ENCODE assay signal across 1 cellular context in the genomic region with DNA sequence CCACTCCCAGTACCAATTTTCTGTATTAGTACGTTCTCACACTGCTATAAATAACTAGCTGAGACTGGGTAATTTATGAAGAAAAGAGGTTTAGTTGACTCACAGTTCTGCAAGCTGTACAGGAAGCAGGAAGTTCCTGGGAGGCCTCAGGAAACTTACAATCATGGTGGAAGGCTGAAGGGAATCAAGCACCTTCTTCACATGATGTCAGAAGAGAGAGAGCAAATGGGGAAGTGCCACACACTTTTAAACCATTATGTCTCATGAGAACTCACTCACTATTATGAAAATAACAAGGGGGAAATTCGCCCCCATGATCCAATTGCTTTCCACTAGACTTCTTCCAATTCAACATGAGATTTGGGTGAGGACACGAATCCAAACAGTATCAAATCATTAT.
TF ChIP-seq lines count a peak whose summit lies in the region.

No MANE protein-coding gene starts in this region.

TF ChIP-seq in SK-N-SH, 30 proteins besides CTCF, POLR2A, EP300 and RAD21 (continued from another document):
- TF ChIP-seq YY1 (IDR thresholded peaks at IDR 0.05; ENCODE audit: low read depth), result no peak
- TF ChIP-seq, protein P1, sequence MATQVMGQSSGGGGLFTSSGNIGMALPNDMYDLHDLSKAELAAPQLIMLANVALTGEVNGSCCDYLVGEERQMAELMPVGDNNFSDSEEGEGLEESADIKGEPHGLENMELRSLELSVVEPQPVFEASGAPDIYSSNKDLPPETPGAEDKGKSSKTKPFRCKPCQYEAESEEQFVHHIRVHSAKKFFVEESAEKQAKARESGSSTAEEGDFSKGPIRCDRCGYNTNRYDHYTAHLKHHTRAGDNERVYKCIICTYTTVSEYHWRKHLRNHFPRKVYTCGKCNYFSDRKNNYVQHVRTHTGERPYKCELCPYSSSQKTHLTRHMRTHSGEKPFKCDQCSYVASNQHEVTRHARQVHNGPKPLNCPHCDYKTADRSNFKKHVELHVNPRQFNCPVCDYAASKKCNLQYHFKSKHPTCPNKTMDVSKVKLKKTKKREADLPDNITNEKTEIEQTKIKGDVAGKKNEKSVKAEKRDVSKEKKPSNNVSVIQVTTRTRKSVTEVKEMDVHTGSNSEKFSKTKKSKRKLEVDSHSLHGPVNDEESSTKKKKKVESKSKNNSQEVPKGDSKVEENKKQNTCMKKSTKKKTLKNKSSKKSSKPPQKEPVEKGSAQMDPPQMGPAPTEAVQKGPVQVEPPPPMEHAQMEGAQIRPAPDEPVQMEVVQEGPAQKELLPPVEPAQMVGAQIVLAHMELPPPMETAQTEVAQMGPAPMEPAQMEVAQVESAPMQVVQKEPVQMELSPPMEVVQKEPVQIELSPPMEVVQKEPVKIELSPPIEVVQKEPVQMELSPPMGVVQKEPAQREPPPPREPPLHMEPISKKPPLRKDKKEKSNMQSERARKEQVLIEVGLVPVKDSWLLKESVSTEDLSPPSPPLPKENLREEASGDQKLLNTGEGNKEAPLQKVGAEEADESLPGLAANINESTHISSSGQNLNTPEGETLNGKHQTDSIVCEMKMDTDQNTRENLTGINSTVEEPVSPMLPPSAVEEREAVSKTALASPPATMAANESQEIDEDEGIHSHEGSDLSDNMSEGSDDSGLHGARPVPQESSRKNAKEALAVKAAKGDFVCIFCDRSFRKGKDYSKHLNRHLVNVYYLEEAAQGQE (IDR thresholded peaks at IDR 0.05; ENCODE audit: low read depth, low read length), result no peak
- TF ChIP-seq MXI1 (IDR thresholded peaks at IDR 0.05; ENCODE audit: low read depth, low read length), result no peak
- TF ChIP-seq FOXJ3 (CRISPR knock-in tag; IDR thresholded peaks at IDR 0.05), result no peak
- TF ChIP-seq, protein P2, sequence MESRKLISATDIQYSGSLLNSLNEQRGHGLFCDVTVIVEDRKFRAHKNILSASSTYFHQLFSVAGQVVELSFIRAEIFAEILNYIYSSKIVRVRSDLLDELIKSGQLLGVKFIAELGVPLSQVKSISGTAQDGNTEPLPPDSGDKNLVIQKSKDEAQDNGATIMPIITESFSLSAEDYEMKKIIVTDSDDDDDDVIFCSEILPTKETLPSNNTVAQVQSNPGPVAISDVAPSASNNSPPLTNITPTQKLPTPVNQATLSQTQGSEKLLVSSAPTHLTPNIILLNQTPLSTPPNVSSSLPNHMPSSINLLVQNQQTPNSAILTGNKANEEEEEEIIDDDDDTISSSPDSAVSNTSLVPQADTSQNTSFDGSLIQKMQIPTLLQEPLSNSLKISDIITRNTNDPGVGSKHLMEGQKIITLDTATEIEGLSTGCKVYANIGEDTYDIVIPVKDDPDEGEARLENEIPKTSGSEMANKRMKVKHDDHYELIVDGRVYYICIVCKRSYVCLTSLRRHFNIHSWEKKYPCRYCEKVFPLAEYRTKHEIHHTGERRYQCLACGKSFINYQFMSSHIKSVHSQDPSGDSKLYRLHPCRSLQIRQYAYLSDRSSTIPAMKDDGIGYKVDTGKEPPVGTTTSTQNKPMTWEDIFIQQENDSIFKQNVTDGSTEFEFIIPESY (IDR thresholded peaks at IDR 0.05; ENCODE audit: borderline replicate concordance, low read depth), result no peak
- TF ChIP-seq CHD2 (IDR thresholded peaks at IDR 0.05; ENCODE audit: low read length, partially characterized antibody), result no peak
- TF ChIP-seq SMC3 (IDR thresholded peaks at IDR 0.05; ENCODE audit: low read depth, low read length), result no peak
- TF ChIP-seq RFX5 (IDR thresholded peaks at IDR 0.05; ENCODE audit: low read length), result no peak
- TF ChIP-seq, protein P3, sequence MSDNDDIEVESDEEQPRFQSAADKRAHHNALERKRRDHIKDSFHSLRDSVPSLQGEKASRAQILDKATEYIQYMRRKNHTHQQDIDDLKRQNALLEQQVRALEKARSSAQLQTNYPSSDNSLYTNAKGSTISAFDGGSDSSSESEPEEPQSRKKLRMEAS (IDR thresholded peaks at IDR 0.05; ENCODE audit: low read depth), result no peak
